8 cellular contexts compared by ENCODE assay signal in the genomic region with DNA sequence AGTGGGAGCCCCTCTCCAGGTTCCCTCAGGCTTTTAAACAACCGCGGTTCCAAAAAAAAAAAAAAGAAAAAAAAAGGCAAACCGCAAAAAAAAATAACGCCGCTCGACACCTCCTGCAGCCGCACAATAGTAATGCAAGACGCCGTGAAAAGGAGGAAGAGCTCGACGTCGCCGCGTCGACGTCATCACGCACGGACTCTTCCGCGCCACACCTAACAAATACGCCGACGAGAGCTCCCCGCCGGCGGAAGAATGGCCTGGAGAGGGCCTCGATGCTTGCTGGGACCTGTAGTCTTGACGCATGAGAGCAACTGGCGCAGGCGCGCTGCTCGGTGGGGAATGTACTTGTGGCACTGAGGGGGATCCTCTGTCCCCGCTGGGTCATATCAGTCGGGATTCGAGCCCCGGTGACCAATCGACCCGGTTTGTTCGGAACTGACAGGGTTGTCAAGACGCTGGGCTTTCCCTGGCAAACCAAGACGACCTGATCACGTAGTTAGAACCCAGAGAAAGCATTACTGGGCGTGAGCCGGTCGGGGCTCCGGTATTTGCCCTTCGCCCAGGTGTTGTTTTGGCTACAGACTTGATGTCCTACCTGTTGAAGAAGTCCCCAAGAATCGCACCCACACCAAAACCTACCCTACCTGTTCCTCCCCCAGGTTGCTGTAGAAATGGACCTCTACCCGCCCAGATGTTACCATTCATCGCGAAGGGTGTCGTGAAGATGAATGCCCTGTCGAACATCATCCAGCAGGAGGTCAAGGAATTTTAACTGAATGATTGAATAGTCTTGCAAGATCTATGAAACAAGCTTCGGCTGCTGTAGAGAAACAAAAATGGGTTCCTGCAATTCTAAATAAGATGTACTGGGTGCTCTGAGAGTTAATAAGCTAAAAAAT. TPM values are rescaled to one million over a fixed set of nuclear protein-coding genes. Genes with fewer than 3 reads are reported as not detected.
DNase-seq lines count a peak whose midpoint lies in the region; ATAC-seq, FAIRE-seq and TF ChIP-seq lines count a peak whose summit lies in the region.

Gene CBR4 (minus strand): TSS at position 131 of the 899 bp plus-strand sequence. CDS start 166 bp downstream, outside the sequence.

- H3K79me2 ChIP-seq in keratinocyte (ENCODE audit: control insufficient read depth, insufficient read depth, low read length): peaks cover 16% of the 10 kb centered on the region

- peak; percentile 46 for TF ChIP-seq CTCF in AG10803 (conservative IDR thresholded peaks at IDR 0.05; ENCODE audit: low read length)
- peak; percentile 19 to 39 (median 22) for TF ChIP-seq CTCF in keratinocyte (optimal IDR thresholded peaks at IDR 0.05 in 1 of 3, IDR thresholded peaks at IDR 0.05 in 1 of 3, conservative IDR thresholded peaks at IDR 0.05 in 1 of 3; ENCODE audit: extremely low read depth in 1 of 3, insufficient read depth in 2 of 3, low read length in 3 of 3)

- H3K9ac ChIP-seq in keratinocyte (ENCODE audit: control insufficient read depth, extremely low read depth, insufficient read depth, low read length): peak within 1 kb of the TSS; percentile 94

- peak within 1 kb of the TSS; percentile 90 for H3K4me2 ChIP-seq in keratinocyte (ENCODE audit: control insufficient read depth, extremely low read depth, insufficient read depth, low read depth, low read length)

- peak within 1 kb of the TSS; percentile 98 for H3K27ac ChIP-seq in keratinocyte (ENCODE audit: control insufficient read depth, insufficient read depth, low read length)

- H4K20me1 ChIP-seq in keratinocyte (ENCODE audit: control insufficient read depth, extremely low read depth, insufficient read depth, low read length): no peaks in the 10 kb centered on the region

- peak within 1 kb of the TSS; percentile 97 for H2AFZ ChIP-seq in keratinocyte (ENCODE audit: control insufficient read depth, low read length)

- no peaks in the 10 kb centered on the region for H3K9me1 ChIP-seq in keratinocyte (ENCODE audit: control insufficient read depth, extremely low read depth, insufficient read depth, low read length)

- H3K4me3 ChIP-seq in AG10803 (ENCODE audit: low read length): peak within 1 kb of the TSS; percentile 87
- peak within 1 kb of the TSS; percentile 55 to 90 (median 89) for H3K4me3 ChIP-seq in keratinocyte (ENCODE audit: control insufficient read depth in 2 of 3, extremely low read depth in 1 of 3, insufficient read depth in 2 of 3, low read depth in 1 of 3, low read length in 3 of 3)

- peak; percentile 81 for FAIRE-seq in keratinocyte (lab: Jason Lieb, UNC)

- dilution Hi-C loops in keratinocyte (cut with MboI; ENCODE audit: extremely low pct_ligation_motif_present, low sequenced_read_pairs): no loop called here

- no peaks in the 10 kb centered on the region for H3K27me3 ChIP-seq in keratinocyte (ENCODE audit: control insufficient read depth, extremely low read depth, insufficient read depth, low read length)

- DNase-seq in AG10803 (ENCODE audit: low read depth) (peak; percentile 99), NCI-H446 treated with DMSO at 0.1 percent for 48 hours (lab: John Stamatoyannopoulos, UW) (peak; percentile 96), cerebellum (ENCODE audit: low spot score) (peak; percentile 95), keratinocyte (ENCODE audit: low read depth, low spot score) (peak; percentile 81)
- DNase-seq in activated CD4-positive, CD25-positive, alpha-beta regulatory T cell treated with anti-CD3 and anti-CD28 coated beads, Interleukin-2, amount 50 U/mL, for 72 hours: peak; percentile 90
- DNase-seq in stimulated activated CD4-positive, alpha-beta T cell treated with anti-CD3 and anti-CD28 coated beads, Interleukin-15, amount 100 ng/mL, for 24 hours: peak; percentile 95

- peaks cover 0 to 4% of the 10 kb centered on the region in 2 experiments for H3K36me3 ChIP-seq in keratinocyte (ENCODE audit: control insufficient read depth in 2 of 2, extremely low read depth in 1 of 2, insufficient read depth in 2 of 2, low read length in 2 of 2)

- ATAC-seq in GM19025 (IDR thresholded peaks at IDR 0.05; ENCODE audit: low read depth, unreplicated experiment) (peak; percentile 98), HG03354 (IDR thresholded peaks at IDR 0.05; ENCODE audit: poor library complexity, severe bottlenecking, unreplicated experiment) (peak; percentile 98)

- H3K4me1 ChIP-seq in keratinocyte (ENCODE audit: control insufficient read depth, extremely low read depth, insufficient read depth, low read length): peaks cover 32% of the 10 kb centered on the region

- H3K9me3 ChIP-seq in keratinocyte (ENCODE audit: control insufficient read depth, low read depth, low read length): no peaks in the 10 kb centered on the region

RNA-seq across cellular contexts. Expression of gene CBR4, which starts in this region (rescaled TPM):
- total RNA-seq in cerebellum: 45.8 TPM
- polyA plus RNA-seq in keratinocyte: 5.3 to 9.1 TPM (median 6.3 TPM) in 3 replicates
- 7.5 TPM for polyA plus RNA-seq in keratinocyte (2011; ENCODE audit: low read depth)
- 3.5 and 5.4 TPM in 2 replicates for polyA plus RNA-seq in keratinocyte (2011; cell fraction: cytosol; rRNA removed)
- 10.9 and 12.9 TPM in 2 replicates for polyA plus RNA-seq in keratinocyte (2011; cell fraction: nucleus; rRNA removed)
- polyA plus RNA-seq in keratinocyte (2012; ENCODE audit: low replicate concordance): 7.5 and 9.4 TPM in 2 replicates
- polyA minus RNA-seq in keratinocyte: 3.3 to 10.6 TPM (median 4.0 TPM) in 3 replicates
- polyA minus RNA-seq in keratinocyte (2011; cell fraction: cytosol; rRNA and poly(A)+ RNA removed): 5.2 TPM
- 8.5 and 14.3 TPM in 2 replicates for polyA minus RNA-seq in keratinocyte (2011; cell fraction: nucleus; rRNA and poly(A)+ RNA removed)

Comparison
In these comparisons a context has a peak if more than half of its experiments do, and no peak if none do; other contexts are left out.
1. Peak in every context shown above with its lines: DNase-seq, ATAC-seq, H3K4me3 ChIP-seq and H3K27ac ChIP-seq.